Comparison of ENCODE assay signal across 15 cellular contexts in genomic region chr1:110597966-110598365, GRCh38. TPM values are rescaled to one million over a fixed set of nuclear protein-coding genes. Genes with fewer than 3 reads are reported as not detected.
DNase-seq lines count a peak whose midpoint lies in the region; TF ChIP-seq lines count a peak whose summit lies in the region.
"Had no signal": no experiment of that assay in that cellular context is flagged by ENCODE, and none has a peak within 500 bp of the region (broad histone marks: within the 10 kb centered on the region; RNA-seq: fewer than 3 reads in every experiment).

No MANE protein-coding gene starts in this region.

- no peak overlapping the region for H2AFZ ChIP-seq in hepatocyte

- no peaks in the 10 kb centered on the region for H4K20me1 ChIP-seq in hepatocyte (ENCODE audit: insufficient read depth, poor library complexity, severe bottlenecking)
- H4K20me1 ChIP-seq: BLaER1 had no signal

- H3K9ac ChIP-seq in endodermal cell (ENCODE audit: extremely low read depth, low read length, poor library complexity, severe bottlenecking) = no peak overlapping the region
- H3K9ac ChIP-seq: BLaER1 had no signal

- H3K4me1 Mint-ChIP-seq in activated T-cell treated with anti-CD3 and anti-CD28 coated beads, Interleukin-2, amount 50 U/mL, for 24 hours (ENCODE audit: low read depth) = no peaks in the 10 kb centered on the region
- no peaks in the 10 kb centered on the region for H3K4me1 Mint-ChIP-seq in endodermal cell
- peaks cover 3 to 5% (median 4%) of the 10 kb centered on the region in 3 donors for H3K4me1 Mint-ChIP-seq in CD8-positive, alpha-beta memory T cell

- no peak overlapping the region for H3K4me3 Mint-ChIP-seq in activated T-cell treated with anti-CD3 and anti-CD28 coated beads, Interleukin-2, amount 50 U/mL, for 24 hours
- no peak overlapping the region for H3K4me3 Mint-ChIP-seq in endodermal cell
- H3K4me3 Mint-ChIP-seq in CD8-positive, alpha-beta memory T cell = no peak overlapping the region
- H3K4me3 Mint-ChIP-seq: HFFc6 had no signal

- H3K27me3 ChIP-seq in endodermal cell (ENCODE audit: control insufficient read depth, insufficient read depth, low read length, poor library complexity, severe bottlenecking) (peaks cover 9% of the 10 kb centered on the region), thyroid gland (no peaks in the 10 kb centered on the region), hepatocyte (peaks cover 16% of the 10 kb centered on the region)
- H3K27me3 ChIP-seq in CD8-positive, alpha-beta memory T cell (ENCODE audit: insufficient read depth, low read length, poor library complexity, severe bottlenecking) = no peaks in the 10 kb centered on the region
- H3K27me3 ChIP-seq: BLaER1 had no signal

- H3K4me3 ChIP-seq in endodermal cell (ENCODE audit: low read length) (no peak overlapping the region), thyroid gland (replicated peaks in 1 of 3) (no peak overlapping the region), hepatocyte (no peak overlapping the region)
- no peak overlapping the region for H3K4me3 ChIP-seq in CD8-positive, alpha-beta memory T cell (ENCODE audit: low read length)
- H3K4me3 ChIP-seq: BLaER1 had no signal

- H3K27me3 Mint-ChIP-seq in activated T-cell treated with anti-CD3 and anti-CD28 coated beads, Interleukin-2, amount 50 U/mL, for 24 hours = peaks cover 6% of the 10 kb centered on the region
- H3K27me3 Mint-ChIP-seq in endodermal cell (ENCODE audit: insufficient read depth) = peaks cover 50% of the 10 kb centered on the region
- peaks cover 2 to 11% of the 10 kb centered on the region in 2 donors for H3K27me3 Mint-ChIP-seq in CD8-positive, alpha-beta memory T cell

- H3K27ac ChIP-seq in caudate nucleus (ENCODE audit: low read depth, low read length) (peak overlapping the region; percentile 12), endodermal cell (ENCODE audit: low read depth, low read length) (no peak overlapping the region), thyroid gland (no peak overlapping the region), hepatocyte (no peak overlapping the region)
- H3K27ac ChIP-seq in CD8-positive, alpha-beta memory T cell (ENCODE audit: low read depth, low read length) = no peak overlapping the region
- H3K27ac ChIP-seq: BLaER1 had no signal

- intact Hi-C loops in thyroid gland (cut with DNase I) = no loop called here

- DNase-seq in activated T-cell treated with anti-CD3 and anti-CD28 coated beads, Interleukin-2, amount 50 U/mL, for 24 hours = peak; percentile 8
- DNase-seq in activated T-cell treated with anti-CD3 and anti-CD28 coated beads, Interleukin-2, amount 50 U/mL, for 48 hours = no peak
- DNase-seq in caudate nucleus (lab: John Stamatoyannopoulos, UW) = no peak
- DNase-seq in endodermal cell = peak; percentile 5
- no peak for DNase-seq in thyroid gland
- no peak for DNase-seq in CD8-positive, alpha-beta memory T cell
- DNase-seq in hepatocyte (ENCODE audit: low spot score) = no peak
- DNase-seq: 8988T, AML-193, Calu3, DMS 273 treated with DMSO at 0.1 percent for 48 hours, HCEC 1CT, HFFc6 had no signal

- H3K79me2 ChIP-seq in hepatocyte = no peaks in the 10 kb centered on the region

- H3K9me3 Mint-ChIP-seq in activated T-cell treated with anti-CD3 and anti-CD28 coated beads, Interleukin-2, amount 50 U/mL, for 24 hours = no peaks in the 10 kb centered on the region
- H3K9me3 Mint-ChIP-seq in endodermal cell = no peaks in the 10 kb centered on the region
- no peaks in the 10 kb centered on the region for H3K9me3 Mint-ChIP-seq in CD8-positive, alpha-beta memory T cell
- H3K9me3 Mint-ChIP-seq: HFFc6 had no signal

- H3K36me3 Mint-ChIP-seq in activated T-cell treated with anti-CD3 and anti-CD28 coated beads, Interleukin-2, amount 50 U/mL, for 24 hours (ENCODE audit: low read depth) = no peaks in the 10 kb centered on the region
- no peaks in the 10 kb centered on the region for H3K36me3 Mint-ChIP-seq in endodermal cell (ENCODE audit: low read depth)
- H3K36me3 Mint-ChIP-seq in CD8-positive, alpha-beta memory T cell = peaks cover 0 to 10% (median 0%) of the 10 kb centered on the region in 3 donors

- no peak for TF ChIP-seq POLR2A in thyroid gland (IDR thresholded peaks at IDR 0.05)

- H3K4me2 ChIP-seq in hepatocyte = no peak overlapping the region
- H3K4me2 ChIP-seq: BLaER1 had no signal

- H3K4me1 ChIP-seq in endodermal cell (ENCODE audit: control insufficient read depth, insufficient read depth, low read length) (no peaks in the 10 kb centered on the region), thyroid gland (peaks cover 9 to 18% of the 10 kb centered on the region in 2 donors), hepatocyte (ENCODE audit: insufficient read depth) (peaks cover 3% of the 10 kb centered on the region)
- no peaks in the 10 kb centered on the region for H3K4me1 ChIP-seq in CD8-positive, alpha-beta memory T cell (ENCODE audit: insufficient read depth, low read length)

- no peak for TF ChIP-seq CTCF in endodermal cell (conservative IDR thresholded peaks at IDR 0.05)
- no peak for TF ChIP-seq CTCF in thyroid gland (IDR thresholded peaks at IDR 0.05)
- no peak for TF ChIP-seq CTCF in hepatocyte (IDR thresholded peaks at IDR 0.05; ENCODE audit: poor library complexity)

- CTCF ChIA-PET in CD8-positive, alpha-beta memory T cell (lab: Charles Lee) = interaction anchor here (1.6 kb wide), 1 partner anchor 125 kb away, joined by 3 read pairs; no protein-coding TSS in a partner anchor

- H3K9me3 ChIP-seq in endodermal cell (ENCODE audit: control insufficient read depth, low read length) (no peaks in the 10 kb centered on the region), thyroid gland (no peaks in the 10 kb centered on the region), hepatocyte (ENCODE audit: low read depth) (no peaks in the 10 kb centered on the region)
- no peaks in the 10 kb centered on the region for H3K9me3 ChIP-seq in CD8-positive, alpha-beta memory T cell (ENCODE audit: low read length)
- H3K9me3 ChIP-seq: BLaER1 had no signal

- no peaks in the 10 kb centered on the region for H3K9me2 ChIP-seq in hepatocyte (replicated peaks; ENCODE audit: insufficient read depth)

- no peak overlapping the region for H3K27ac Mint-ChIP-seq in activated T-cell treated with anti-CD3 and anti-CD28 coated beads, Interleukin-2, amount 50 U/mL, for 24 hours
- H3K27ac Mint-ChIP-seq in endodermal cell = no peak overlapping the region
- H3K27ac Mint-ChIP-seq in CD8-positive, alpha-beta memory T cell = no peak overlapping the region
- H3K27ac Mint-ChIP-seq: HFFc6 had no signal

- H3K36me3 ChIP-seq in endodermal cell (ENCODE audit: control insufficient read depth, insufficient read depth, low read length) (no peaks in the 10 kb centered on the region), thyroid gland (no peaks in the 10 kb centered on the region), hepatocyte (replicated peaks; ENCODE audit: insufficient read depth, low read depth) (no peaks in the 10 kb centered on the region)
- no peaks in the 10 kb centered on the region for H3K36me3 ChIP-seq in CD8-positive, alpha-beta memory T cell (ENCODE audit: insufficient read depth, low read length)
- H3K36me3 ChIP-seq: BLaER1 had no signal

- POLR2A ChIA-PET in CD8-positive, alpha-beta memory T cell (lab: Charles Lee) = no interaction called here

- 94 to 96% methylated on average over 2 to 5 of the region's 5 CpGs for WGBS in endodermal cell (ENCODE audit: insufficient coverage in 1 of 2, insufficient read length in 1 of 2), 2 experiments
- 90 to 91% methylated on average over 3 to 5 of the region's 5 CpGs for WGBS in thyroid gland, 2 donors
- 93% methylated on average over 5 of the region's 5 CpGs for WGBS in hepatocyte (ENCODE audit: low lambda C conversion rate, missing lambda C conversion rate)

RNA-seq across cellular contexts. Expression of gene KCNA2, which starts 8.2 kb away (rescaled TPM):
- under 1 TPM; 0.11 to 0.57 TPM for total RNA-seq in endodermal cell
- 7.8 TPM for polyA plus RNA-seq in endodermal cell (2013, experiment 1 of 2)
- 7.9 TPM for polyA plus RNA-seq in endodermal cell (2013, experiment 2 of 2)
- total RNA-seq in thyroid gland = 1 to 10 TPM; 2.9 to 6.8 (median 3.5) TPM
- total RNA-seq in CD8-positive, alpha-beta memory T cell = under 1 TPM; 0.24 to 0.35 TPM
- 0.16 TPM for polyA plus RNA-seq in CD8-positive, alpha-beta memory T cell
- 0.40 TPM in 2 replicates for total RNA-seq in hepatocyte
- polyA plus RNA-seq in hepatocyte = 0.80 TPM in 1 of 2 replicates, not detected in the other
- total RNA-seq: Calu3, HepG2, HFFc6 had no signal
- polyA plus RNA-seq: HepG2 had no signal

Comparison
In these comparisons a context has a peak if more than half of its experiments do, and no peak if none do; other contexts are left out.
1. DNase-seq: peak in activated T-cell treated with anti-CD3 and anti-CD28 coated beads, Interleukin-2, amount 50 U/mL, for 24 hours (single experiment) and endodermal cell (single experiment); none in activated T-cell treated with anti-CD3 and anti-CD28 coated beads, Interleukin-2, amount 50 U/mL, for 48 hours (0 of 2), caudate nucleus (0 of 61), thyroid gland (0 of 2), CD8-positive, alpha-beta memory T cell (0 of 5) and hepatocyte (single experiment).